28 cellular contexts compared by ENCODE assay signal in the genomic region with DNA sequence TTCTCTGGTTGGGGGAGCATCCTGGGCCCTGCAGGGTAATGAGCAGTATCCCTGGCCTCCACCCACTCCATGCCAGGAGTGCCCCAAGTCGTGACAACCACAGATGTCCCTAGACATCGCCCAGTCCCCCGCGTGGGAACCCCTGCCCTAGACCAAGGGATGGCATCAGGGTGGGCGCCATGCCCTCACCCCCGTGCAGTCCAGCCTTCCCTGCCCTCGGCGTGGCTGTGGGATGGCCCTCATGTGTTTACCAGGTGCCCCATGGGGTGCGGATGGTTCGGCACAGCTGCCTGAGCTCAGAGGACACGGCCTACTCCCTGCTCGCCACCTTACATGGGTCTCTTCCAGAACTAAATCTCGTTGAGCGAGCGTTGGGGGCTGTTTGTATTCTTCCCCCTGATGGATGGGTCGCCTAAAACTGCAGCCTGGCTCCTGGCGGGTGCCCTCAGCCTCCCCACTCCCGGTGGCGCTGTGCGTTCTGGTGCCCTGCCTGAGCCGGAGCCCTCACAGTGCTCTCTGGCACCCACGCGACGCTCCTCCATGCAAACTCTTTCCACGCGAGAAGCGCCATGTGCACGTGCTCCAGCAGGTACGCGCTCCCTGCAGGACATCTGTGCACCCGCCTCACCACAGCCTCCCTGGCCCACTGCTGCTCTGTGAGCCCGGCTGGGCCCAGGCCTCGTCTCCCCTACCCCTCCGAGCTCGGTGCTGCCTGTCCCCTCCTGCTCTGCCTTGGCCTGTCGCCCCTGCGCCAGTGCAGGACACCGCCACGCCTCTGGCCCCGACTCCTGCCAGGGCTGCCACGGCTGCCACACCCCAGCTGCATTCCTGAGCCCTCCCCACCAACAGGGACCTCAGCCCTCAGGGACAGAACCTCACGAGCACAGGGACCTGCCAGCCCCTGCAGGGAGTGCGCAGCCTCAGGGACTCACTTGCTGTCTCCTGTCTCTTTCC.
DNase-seq lines count a peak whose midpoint lies in the region; ATAC-seq, FAIRE-seq and TF ChIP-seq lines count a peak whose summit lies in the region.
"Had no signal": no experiment of that assay in that cellular context is flagged by ENCODE, and none has a peak within 500 bp of the region (broad histone marks: within the 10 kb centered on the region; RNA-seq: fewer than 3 reads in every experiment).

No MANE protein-coding gene starts in this region.

- WGBS in H9 (ENCODE audit: extremely low coverage, insufficient read length, low lambda C conversion rate): no CpG with 5 or more reads among the region's 43 CpGs
- 93% methylated on average over 34 of the region's 43 CpGs for WGBS in K562 (ENCODE audit: insufficient coverage, low coverage, missing lambda C conversion rate)

- H3K36me3 Mint-ChIP-seq in H9 (ENCODE audit: insufficient read depth in 1 of 3, low read depth in 3 of 3) (peaks cover 16 to 32% (median 31%) of the 10 kb centered on the region in 3 experiments), neural progenitor cell (peaks cover 24% of the 10 kb centered on the region)

- H3K9me2 ChIP-seq in MM.1S (replicated peaks; ENCODE audit: insufficient read depth, low read length): no peaks in the 10 kb centered on the region

- H3K4me2 ChIP-seq in H9 (ENCODE audit: insufficient read depth, insufficient read length, low read length) (no peak overlapping the region), K562 (ENCODE audit: insufficient read depth, low read length) (no peak overlapping the region), neural progenitor cell (no peak overlapping the region), MM.1S (ENCODE audit: low read depth, low read length) (no peak overlapping the region)

- POLR2A ChIA-PET in K562 (lab: Yijun Ruan, JAX): interaction anchor here (0.6 kb wide), 1 partner anchor 103 kb away, joined by 3 read pairs; no protein-coding TSS in a partner anchor

- H3K27me3 Mint-ChIP-seq in H9 (ENCODE audit: low read depth) (no peaks in the 10 kb centered on the region; the same call in 1 of the 2 replicates), neural progenitor cell (ENCODE audit: insufficient read depth, low read depth) (peaks cover 6% of the 10 kb centered on the region)
- H3K27me3 Mint-ChIP-seq: activated CD4-positive, alpha-beta memory T cell treated with anti-CD3 and anti-CD28 coated beads for 36 hours; stimulated activated memory B cell treated with anti-CD40 and anti-IgM and Interleukin-4, amounts not matched to agents 10 μg/mL and 1 μg/mL and 100 μg/mL, for 72 hours had no signal

- no peak overlapping the region for H3K4ac ChIP-seq in H9 (ENCODE audit: low read depth, low read length)

- peak overlapping the region in 1 of 2 experiments; percentile 26; a peak in 2 of 5 replicates for H3K4me3 Mint-ChIP-seq in H9
- H3K4me3 Mint-ChIP-seq in neural progenitor cell: no peak overlapping the region
- H3K4me3 Mint-ChIP-seq: activated CD4-positive, alpha-beta memory T cell treated with anti-CD3 and anti-CD28 coated beads for 36 hours; nephron progenitor cell; stimulated activated memory B cell treated with anti-CD40 and anti-IgM and Interleukin-4, amounts not matched to agents 10 μg/mL and 1 μg/mL and 100 μg/mL, for 72 hours had no signal

- H3K9me1 ChIP-seq in K562 (ENCODE audit: control insufficient read depth, insufficient read depth, low read length): no peaks in the 10 kb centered on the region

- H3K36me3 ChIP-seq in K562 (ENCODE audit: control insufficient read depth, insufficient read depth, low read length) (peaks cover 23% of the 10 kb centered on the region; the same call in 1 of the 3 replicates), left ventricle myocardium inferior (peaks cover 44% of the 10 kb centered on the region), neural progenitor cell (no peaks in the 10 kb centered on the region), MM.1S (replicated peaks; ENCODE audit: insufficient read depth, low read length) (no peaks in the 10 kb centered on the region)
- H3K36me3 ChIP-seq: colonic mucosa had no signal

- intact Hi-C loops in K562 (cut with micrococcal nuclease) (no loop called here), left ventricle myocardium inferior (cut with micrococcal nuclease) (no loop called here)

- no peak for TF ChIP-seq EP300 in K562 (IDR thresholded peaks at IDR 0.05; ENCODE audit: low read length)

- no peak for FAIRE-seq in K562 (lab: Jason Lieb, UNC)
- FAIRE-seq: RCC 7860 had no signal

- H4K8ac ChIP-seq in H9 (replicated peaks; ENCODE audit: insufficient read length, low read depth, low read length): no peak overlapping the region

- H3K14ac ChIP-seq in H9 (ENCODE audit: insufficient read depth, low read length): peak overlapping the region; percentile 34; the same call in 1 of the 2 replicates

- H4K5ac ChIP-seq in H9 (ENCODE audit: insufficient read length, low read depth, low read length): no peak overlapping the region

- H3T11ph ChIP-seq in H9 (ENCODE audit: low read length): no peak overlapping the region

- H3K56ac ChIP-seq in H9 (ENCODE audit: insufficient read length, low read depth, low read length): no peak overlapping the region

- no peak overlapping the region for H4K91ac ChIP-seq in H9 (ENCODE audit: insufficient read length, low read depth, low read length)

- H3K4me1 ChIP-seq in H9 (ENCODE audit: insufficient read depth, low read length) (peaks cover 4% of the 10 kb centered on the region; the same call in 1 of the 2 replicates), K562 (replicated peaks in 1 of 2; ENCODE audit: control insufficient read depth in 2 of 2, insufficient read depth in 2 of 2, low read length in 2 of 2) (peaks cover 0 to 30% of the 10 kb centered on the region in 2 experiments; a peak in 1 of 5 replicates), left ventricle myocardium inferior (peaks cover 24% of the 10 kb centered on the region), neural progenitor cell (peaks cover 33% of the 10 kb centered on the region), MM.1S (ENCODE audit: low read length) (no peaks in the 10 kb centered on the region)
- H3K4me1 ChIP-seq: colonic mucosa, foreskin keratinocyte, SJSA1 had no signal

- H3K23me2 ChIP-seq in H9 (ENCODE audit: insufficient read length, low read depth, low read length, poor library complexity, severe bottlenecking): no peaks in the 10 kb centered on the region

- H2BK120ac ChIP-seq in H9 (ENCODE audit: low read depth, low read length, poor library complexity, severe bottlenecking): no peak overlapping the region

- no peak overlapping the region for H3K23ac ChIP-seq in H9 (ENCODE audit: insufficient read length, low read depth, low read length)

- H2AK5ac ChIP-seq in H9 (ENCODE audit: insufficient read length, low read length): no peak overlapping the region

- no TSS peak for BruUV-seq in K562 (replicated peaks; lab: Mats Ljungman, UMichigan)

- H3K27ac Mint-ChIP-seq in H9 (peak overlapping the region; percentile 62 to 66 (median 64); a peak in 4 of 7 replicates), neural progenitor cell (no peak overlapping the region)
- H3K27ac Mint-ChIP-seq: activated CD4-positive, alpha-beta memory T cell treated with anti-CD3 and anti-CD28 coated beads for 36 hours; nephron progenitor cell; stimulated activated memory B cell treated with anti-CD40 and anti-IgM and Interleukin-4, amounts not matched to agents 10 μg/mL and 1 μg/mL and 100 μg/mL, for 72 hours had no signal

- H2BK12ac ChIP-seq in H9 (ENCODE audit: insufficient read length, low read depth, low read length): no peak overlapping the region

- in situ Hi-C loops in K562 (cut with MboI): no loop called here

- no peak overlapping the region for H2AFZ ChIP-seq in H9 (ENCODE audit: low read length)
- H2AFZ ChIP-seq in K562 (ENCODE audit: low read depth, low read length): no peak overlapping the region
- H2AFZ ChIP-seq in neural progenitor cell (replicated peaks): no peak overlapping the region
- H2AFZ ChIP-seq in MM.1S (ENCODE audit: low read length): no peak overlapping the region

- ATAC-seq in K562: no peak
- ATAC-seq in GM21717 (IDR thresholded peaks at IDR 0.05; ENCODE audit: unreplicated experiment): no peak
- ATAC-seq: esophagus mucosa; foreskin keratinocyte; stimulated activated memory B cell treated with anti-CD40 and anti-IgM and Interleukin-4, amounts not matched to agents 10 μg/mL and 1 μg/mL and 100 μg/mL, for 72 hours had no signal

- no peak overlapping the region for H3K4me3 ChIP-seq in K562
- H3K4me3 ChIP-seq in left ventricle myocardium inferior: peak overlapping the region; percentile 14
- H3K4me3 ChIP-seq in neural progenitor cell: no peak overlapping the region
- no peak overlapping the region for H3K4me3 ChIP-seq in MM.1S (ENCODE audit: low read length)
- H3K4me3 ChIP-seq: colonic mucosa, sigmoid colon, SJSA1 had no signal

- H3K79me1 ChIP-seq in H9 (ENCODE audit: insufficient read depth, low read depth, low read length, poor library complexity, severe bottlenecking): no peaks in the 10 kb centered on the region

- no peaks in the 10 kb centered on the region for H4K20me1 ChIP-seq in H9 (ENCODE audit: control insufficient read depth, insufficient read depth, insufficient read length)
- 0 out of 2 replicates have a peak, but pooled peaks cover 7% of the 10 kb centered on the region for H4K20me1 ChIP-seq in K562 (replicated peaks; ENCODE audit: control insufficient read depth, insufficient read depth, low read length)
- peaks cover 4% of the 10 kb centered on the region for H4K20me1 ChIP-seq in neural progenitor cell (ENCODE audit: low read depth)
- no peaks in the 10 kb centered on the region for H4K20me1 ChIP-seq in MM.1S (ENCODE audit: insufficient read depth, low read length)

- TF ChIP-seq POLR2A in K562 (conservative IDR thresholded peaks at IDR 0.05): no peak

- no peaks in the 10 kb centered on the region for H3K27me3 ChIP-seq in H9 (ENCODE audit: insufficient read depth, low read length)
- H3K27me3 ChIP-seq in K562 (ENCODE audit: control insufficient read depth in 2 of 2, insufficient read depth in 2 of 2, low read length in 2 of 2): no peaks in the 10 kb centered on the region
- H3K27me3 ChIP-seq in left ventricle myocardium inferior (ENCODE audit: low read depth): no peaks in the 10 kb centered on the region
- H3K27me3 ChIP-seq in neural progenitor cell: no peaks in the 10 kb centered on the region
- H3K27me3 ChIP-seq in MM.1S (replicated peaks; ENCODE audit: insufficient read depth, low read length): no peaks in the 10 kb centered on the region
- H3K27me3 ChIP-seq: colonic mucosa, foreskin keratinocyte, sigmoid colon, SJSA1 had no signal

- CTCF ChIA-PET in K562 (lab: Yijun Ruan, JAX; ENCODE audit: low intra/inter-chr PET ratio): no interaction called here

- no peak overlapping the region for H2BK20ac ChIP-seq in H9 (ENCODE audit: low read depth, low read length, poor library complexity, severe bottlenecking)

- DNase-seq in H9 (no peak), K562 (ENCODE audit: extremely low read depth in 1 of 4, low spot score in 3 of 4) (no peak), left ventricle myocardium inferior (peak; percentile 41), neural progenitor cell (ENCODE audit: low spot score) (no peak), MM.1S (no peak), NCI-H1092 treated with DMSO at 0.1 percent for 48 hours (lab: John Stamatoyannopoulos, UW) (no peak)
- no peak for DNase-seq in NK-92 treated with Interleukin-12 subunit alpha and Interleukin-12 subunit beta, amount 100 ng/mL, for 24 hours (lab: John Stamatoyannopoulos, UW)
- DNase-seq: activated CD4-positive, alpha-beta memory T cell treated with anti-CD3 and anti-CD28 coated beads for 36 hours; activated CD8-positive, alpha-beta memory T cell treated with anti-CD3 and anti-CD28 coated beads, Interleukin-2, amount 50 U/mL, for 4 hours; activated naive CD4-positive, alpha-beta T cell treated with anti-CD3 and anti-CD28 coated beads, Interleukin-2, amount 50 U/mL, for 16 hours; amniotic stem cell; colonic mucosa; DMS153; foreskin keratinocyte; NCI-H1105; NCI-H2029; NCI-H524 treated with DMSO at 0.1 percent for 48 hours; nephron progenitor cell; posterior cingulate gyrus; sigmoid colon; stimulated activated CD4-positive, alpha-beta T cell treated with anti-CD3 and anti-CD28 coated beads, Interleukin-4, amount 100 ng/mL, for 4 hours; T-helper 1 cell had no signal

- H3F3A ChIP-seq in neural progenitor cell (ENCODE audit: low read depth) (peaks cover 11% of the 10 kb centered on the region), MM.1S (ENCODE audit: insufficient read depth, low read length) (no peaks in the 10 kb centered on the region)

- TF ChIP-seq CTCF in H9 (conservative IDR thresholded peaks at IDR 0.05) (no peak), K562 (IDR thresholded peaks at IDR 0.05 in 2 of 3, conservative IDR thresholded peaks at IDR 0.05 in 1 of 3; ENCODE audit: insufficient read depth in 2 of 3, low read depth in 1 of 3, low read length in 3 of 3) (no peak), left ventricle myocardium inferior (IDR thresholded peaks at IDR 0.05; ENCODE audit: borderline replicate concordance) (no peak), neural progenitor cell (IDR thresholded peaks at IDR 0.05) (no peak), MM.1S (IDR thresholded peaks at IDR 0.05; ENCODE audit: low read length) (no peak)

- H3K9me3 Mint-ChIP-seq in H9 (peaks cover 5 to 6% of the 10 kb centered on the region in 2 experiments; a peak in 4 of 5 replicates), neural progenitor cell (peaks cover 13% of the 10 kb centered on the region)

- H2BK15ac ChIP-seq in H9 (ENCODE audit: low read depth, low read length): no peak overlapping the region

- H3K9ac ChIP-seq in H9 (ENCODE audit: extremely low read depth, insufficient read length, low read length) (no peak overlapping the region), K562 (ENCODE audit: insufficient read depth in 1 of 2, low read depth in 2 of 2, low read length in 2 of 2) (no peak overlapping the region; a peak in 1 of 4 replicates), neural progenitor cell (no peak overlapping the region), MM.1S (ENCODE audit: low read length) (no peak overlapping the region)

- no peak overlapping the region for H3K27ac ChIP-seq in H9 (ENCODE audit: insufficient read length, low read depth, low read length)
- H3K27ac ChIP-seq in K562 (ENCODE audit: extremely low read depth, low read depth, low read length): no peak overlapping the region
- peak overlapping the region; percentile 85 for H3K27ac ChIP-seq in left ventricle myocardium inferior (replicated peaks)
- peak overlapping the region; percentile 81 for H3K27ac ChIP-seq in neural progenitor cell
- H3K27ac ChIP-seq in MM.1S (ENCODE audit: low read length): no peak overlapping the region
- H3K27ac ChIP-seq: colonic mucosa, foreskin keratinocyte, HL-60, SJSA1 had no signal

- H2BK5ac ChIP-seq in H9 (ENCODE audit: insufficient read length, low read length): no peak overlapping the region

- H3K79me2 ChIP-seq in H9 (ENCODE audit: insufficient read depth, low read length): no peaks in the 10 kb centered on the region
- no peaks in the 10 kb centered on the region for H3K79me2 ChIP-seq in K562 (ENCODE audit: control insufficient read depth, insufficient read depth, low read length)
- no peaks in the 10 kb centered on the region for H3K79me2 ChIP-seq in neural progenitor cell (ENCODE audit: low read depth)
- no peaks in the 10 kb centered on the region for H3K79me2 ChIP-seq in MM.1S (ENCODE audit: low read length)

- TF ChIP-seq RAD21 in K562 (CRISPR knock-in tag; conservative IDR thresholded peaks at IDR 0.05 in 1 of 2, IDR thresholded peaks at IDR 0.05 in 1 of 2): no peak

- H3K9me3 ChIP-seq in H9 (ENCODE audit: control insufficient read depth, low read depth, low read length) (no peaks in the 10 kb centered on the region), K562 (replicated peaks; ENCODE audit: control insufficient read depth, insufficient read depth, low read depth, low read length) (no peaks in the 10 kb centered on the region), left ventricle myocardium inferior (replicated peaks) (peaks cover 5% of the 10 kb centered on the region), neural progenitor cell (ENCODE audit: low read depth) (no peaks in the 10 kb centered on the region), MM.1S (replicated peaks; ENCODE audit: insufficient read depth, low read length) (no peaks in the 10 kb centered on the region)
- H3K9me3 ChIP-seq: colonic mucosa, sigmoid colon, SJSA1 had no signal

- H3K18ac ChIP-seq in H9 (ENCODE audit: insufficient read length, low read depth, low read length): no peak overlapping the region

- H3K4me1 Mint-ChIP-seq in H9 (peaks cover 32 to 63% of the 10 kb centered on the region in 2 experiments), neural progenitor cell (peaks cover 19% of the 10 kb centered on the region)

Comparison
In these comparisons a context has a peak if more than half of its experiments do, and no peak if none do; other contexts are left out.
1. H3K27ac ChIP-seq: peak in left ventricle myocardium inferior (single experiment) and neural progenitor cell (single experiment); none in H9 (single experiment), K562 (single experiment) and MM.1S (single experiment).